Comparison of ENCODE assay signal across 10 cellular contexts in genomic region chr9:5364294-5364990, GRCh38. TPM values are rescaled to one million over a fixed set of nuclear protein-coding genes. Genes with fewer than 3 reads are reported as not detected.
DNase-seq lines count a peak whose midpoint lies in the region; ATAC-seq, FAIRE-seq and TF ChIP-seq lines count a peak whose summit lies in the region.
"Had no signal": no experiment of that assay in that cellular context is flagged by ENCODE, and none has a peak within 500 bp of the region (broad histone marks: within the 10 kb centered on the region; RNA-seq: fewer than 3 reads in every experiment).

No MANE protein-coding gene starts in this region.

- H3K27ac ChIP-seq in GM12878 (ENCODE audit: control insufficient read depth, insufficient read depth) (peak overlapping the region; percentile 44), ovary (no peak overlapping the region)

- no peaks in the 10 kb centered on the region for H3K27me3 ChIP-seq in GM12878 (replicated peaks in 1 of 2; ENCODE audit: control insufficient read depth in 2 of 2, insufficient read depth in 2 of 2, low read length in 1 of 2)
- no peaks in the 10 kb centered on the region for H3K27me3 ChIP-seq in ovary

- H3K79me2 ChIP-seq in GM12878 (ENCODE audit: control insufficient read depth, insufficient read depth, low read length) = no peaks in the 10 kb centered on the region

- H3K4me3 ChIP-seq in GM12878 (no peak overlapping the region), ovary (no peak overlapping the region)

- peak; percentile 81 for ATAC-seq in GM19455 (IDR thresholded peaks at IDR 0.05; ENCODE audit: unreplicated experiment)
- ATAC-seq in HG03060 (IDR thresholded peaks at IDR 0.05; ENCODE audit: low read depth, unreplicated experiment) = peak; percentile 90
- ATAC-seq in GM12878 = peak; percentile 96

- RAD21 ChIA-PET in GM12878 (lab: Charles Lee; ENCODE audit: unreplicated experiment) = interaction anchor here (0.8 to 1.2 kb wide), 2 partner anchors 10 to 78 kb away, joined by 3 to 5 read pairs; no protein-coding TSS in a partner anchor

- no peak for TF ChIP-seq CTCF in GM13977 (IDR thresholded peaks at IDR 0.05; ENCODE audit: extremely low read depth, insufficient read depth, missing control alignments)
- TF ChIP-seq CTCF in GM12878 (IDR thresholded peaks at IDR 0.05 in 2 of 3, conservative IDR thresholded peaks at IDR 0.05 in 1 of 3; ENCODE audit: control insufficient read depth in 2 of 3, extremely low read depth in 1 of 3, insufficient read depth in 1 of 3, low read depth in 3 of 3, low read length in 3 of 3) = no peak
- no peak for TF ChIP-seq CTCF in ovary (IDR thresholded peaks at IDR 0.05)

- TF ChIP-seq EP300 in GM12878 (IDR thresholded peaks at IDR 0.05; ENCODE audit: borderline replicate concordance in 1 of 2, control insufficient read depth in 1 of 2, low read depth in 2 of 2, low read length in 2 of 2) (peak; percentile 63 to 72; a peak in 3 of 4 replicates), ovary (IDR thresholded peaks at IDR 0.05) (no peak)

- H3K36me3 ChIP-seq in GM12878 (ENCODE audit: control insufficient read depth in 2 of 2, insufficient read depth in 2 of 2, low read length in 1 of 2) (no peaks in the 10 kb centered on the region), ovary (no peaks in the 10 kb centered on the region)

- no peak overlapping the region for H3K9ac ChIP-seq in GM12878 (ENCODE audit: control insufficient read depth, insufficient read depth, low read length)

- in situ Hi-C loops in GM13977 (cut with MboI; ENCODE audit: low pct_unique_long_range_greater_than_20kb, low sequenced_read_pairs, unreplicated experiment) (no loop called here), GM12878 (cut with MboI) (no loop called here)

- H3K4me1 ChIP-seq in GM12878 (ENCODE audit: control insufficient read depth, insufficient read depth, low read length) (peaks cover 15% of the 10 kb centered on the region), ovary (ENCODE audit: insufficient read depth) (no peaks in the 10 kb centered on the region)

- WGBS in GM12878 (ENCODE audit: insufficient coverage, insufficient replicate concordance, low lambda C conversion rate, missing lambda C conversion rate) = 0% methylated on average over 3 of the region's 3 CpGs
- 56 to 91% (median 60%) methylated on average over 2 to 3 of the region's 3 CpGs for WGBS in ovary, 3 donors

- H4K20me1 ChIP-seq in GM12878 (ENCODE audit: control insufficient read depth, insufficient read depth) = no peaks in the 10 kb centered on the region

- H3K4me2 ChIP-seq in GM12878 (ENCODE audit: control insufficient read depth, insufficient read depth) = peak overlapping the region; percentile 38

- peak; percentile 85 for FAIRE-seq in GM12878 (lab: Jason Lieb, UNC)

- H3K9me3 ChIP-seq in GM12878 (replicated peaks; ENCODE audit: control insufficient read depth, insufficient read depth, low read length) (peaks cover 2% of the 10 kb centered on the region; the same call in 1 of the 3 replicates), ovary (no peaks in the 10 kb centered on the region)

- CTCF ChIA-PET in GM12878 (lab: Yijun Ruan, JAX) = interaction anchor here (0.7 to 1.4 kb wide), 6 partner anchors 10 to 236 kb away, joined by 3 to 6 read pairs (median 3); no protein-coding TSS in a partner anchor

- peak; percentile 17 for DNase-seq in GM13977 (ENCODE audit: low spot score)
- peak; percentile 51 for DNase-seq in GM12878 (ENCODE audit: low read depth, low spot score)
- no peak for DNase-seq in NCI-H1930 (lab: John Stamatoyannopoulos, UW)
- DNase-seq in activated effector memory CD4-positive, alpha-beta T cell treated with Interleukin-2 at 50 U/mL for 16 hours = no peak
- no peak for DNase-seq in ovary
- DNase-seq in SHP77 (lab: John Stamatoyannopoulos, UW) = no peak
- DNase-seq: COR-L47, T-helper 9 cell had no signal

- TF ChIP-seq POLR2A in GM12878 (IDR thresholded peaks at IDR 0.05; ENCODE audit: low read depth, low read length) (no peak), ovary (IDR thresholded peaks at IDR 0.05) (no peak)

- no TSS peak for BruUV-seq in GM12878 (replicated peaks; lab: Mats Ljungman, UMichigan)

- no peak for TF ChIP-seq RAD21 in GM12878 (IDR thresholded peaks at IDR 0.05; ENCODE audit: insufficient read depth, low read depth, low read length)

- SMC1A ChIA-PET in GM12878 (lab: Charles Lee; ENCODE audit: uncharacterized antibody, unreplicated experiment) = interaction anchor here (0.6 to 1.8 kb wide), 6 partner anchors 8 to 272 kb away, joined by 3 to 11 read pairs (median 5); no protein-coding TSS in a partner anchor

- H2AFZ ChIP-seq in GM12878 (ENCODE audit: control insufficient read depth, low read depth, low read length) = peak overlapping the region; percentile 28

- intact Hi-C loops in GM12878 (cut with micrococcal nuclease; ENCODE audit: unreplicated experiment) (loop anchor here (5.0 kb wide), 1 partner anchor 73 kb away; the partner anchor contains the start of gene PLGRKT), ovary (cut with DNase I) (no loop called here)

- POLR2A ChIA-PET in GM12878 (lab: Charles Lee) = interaction anchor here (0.7 to 1.3 kb wide), 4 partner anchors 11 to 75 kb away, joined by 3 to 6 read pairs (median 3); partner anchors contain the start of gene PLGRKT

TF ChIP-seq in GM12878, 131 proteins besides CTCF, POLR2A, EP300 and RAD21 (continues in another document):
- TF ChIP-seq CBX3 (IDR thresholded peaks at IDR 0.05; ENCODE audit: borderline replicate concordance, low read depth) (no peak), ZNF217 (IDR thresholded peaks at IDR 0.05) (peak; percentile 68; the same call in 1 of the 2 replicates), RUNX3 (IDR thresholded peaks at IDR 0.05; ENCODE audit: low read length) (peak; percentile 8; the same call in 1 of the 2 replicates), ATF7 (IDR thresholded peaks at IDR 0.05; ENCODE audit: low read depth) (peak; percentile 68), E4F1 (IDR thresholded peaks at IDR 0.05; ENCODE audit: borderline replicate concordance, partially characterized antibody) (no peak), LARP7 (IDR thresholded peaks at IDR 0.05) (no peak), MTA3 (IDR thresholded peaks at IDR 0.05; ENCODE audit: borderline replicate concordance, low read length) (no peak)

RNA-seq across cellular contexts. Expression of gene RLN1, which starts 24.8 kb away (rescaled TPM):
- 4.5 and 4.6 TPM in 2 replicates for total RNA-seq in GM12878 (2013; cell fraction: nucleolus; rRNA removed)
- total RNA-seq in GM12878 (2014; rRNA removed) = 1.1 and 2.0 TPM in 2 replicates
- 1.5 and 1.6 TPM in 2 replicates for total RNA-seq in GM12878 (2014; rRNA removed; fragmentation: Illumina TruSeq; extraction: Trizol)
- total RNA-seq in GM12878 (2021) = 0.80 and 0.90 TPM in 2 replicates
- not detected for polyA plus RNA-seq in GM12878 (2011; ENCODE audit: low read depth)
- 1.6 and 2.4 TPM in 2 replicates for polyA plus RNA-seq in GM12878 (2011; rRNA removed)
- polyA plus RNA-seq in GM12878 (2011; cell fraction: cytosol; rRNA removed) = 0.72 and 1.2 TPM in 2 replicates
- 0.61 and 0.79 TPM in 2 replicates for polyA plus RNA-seq in GM12878 (2011; cell fraction: nucleus; rRNA removed)
- 0.56 and 0.91 TPM in 2 replicates for polyA plus RNA-seq in GM12878 (2012)
- polyA plus RNA-seq in GM12878 (2014; fragmentation: Illumina TruSeq; extraction: Trizol) = 0.82 and 1.6 TPM in 2 replicates
- 1 to 10 TPM; 2.7 to 2.8 TPM for polyA plus RNA-seq in GM12878 (2014; fragmentation: Nextera tagmentation; extraction: Ambion mirVana)
- polyA plus RNA-seq in GM12878 (2014; rRNA removed) = 0.71 and 1.7 TPM in 2 replicates
- 1 to 10 TPM; 2.4 TPM for polyA plus RNA-seq in GM12878 (2016; fragmentation: Nextera tagmentation; extraction: Ambion mirVana)
- 1.0 and 1.2 TPM in 2 replicates for polyA minus RNA-seq in GM12878 (2011; rRNA and poly(A)+ RNA removed)
- 1.2 TPM in 1 of 2 replicates, not detected in the other for polyA minus RNA-seq in GM12878 (2011; cell fraction: cytosol; rRNA and poly(A)+ RNA removed)
- 0.73 and 0.86 TPM in 2 replicates for polyA minus RNA-seq in GM12878 (2011; cell fraction: nucleus; rRNA and poly(A)+ RNA removed)
- 1 to 10 TPM in 1 of 7 donors, not detected in 6; 1.4 TPM for total RNA-seq in ovary
- polyA plus RNA-seq in ovary = under 1 TPM in 1 of 2 donors, not detected in 1; 0.28 TPM

RNA-seq across cellular contexts. Expression of gene RLN2, which starts 59.9 kb away (rescaled TPM):
- total RNA-seq in GM12878 (2013; cell fraction: nucleolus; rRNA removed) = 0.88 and 2.2 TPM in 2 replicates
- 5.8 and 6.0 TPM in 2 replicates for total RNA-seq in GM12878 (2014; rRNA removed)
- total RNA-seq in GM12878 (2014; rRNA removed; fragmentation: Illumina TruSeq; extraction: Trizol) = 5.9 and 7.1 TPM in 2 replicates
- total RNA-seq in GM12878 (2021) = 3.3 and 3.9 TPM in 2 replicates
- 1.4 TPM for polyA plus RNA-seq in GM12878 (2011; ENCODE audit: low read depth)
- polyA plus RNA-seq in GM12878 (2011; rRNA removed) = 5.3 and 6.1 TPM in 2 replicates
- 1.4 and 1.9 TPM in 2 replicates for polyA plus RNA-seq in GM12878 (2011; cell fraction: cytosol; rRNA removed)
- 0.84 and 0.97 TPM in 2 replicates for polyA plus RNA-seq in GM12878 (2011; cell fraction: nucleus; rRNA removed)
- polyA plus RNA-seq in GM12878 (2012) = 2.8 and 2.9 TPM in 2 replicates
- 4.4 and 6.6 TPM in 2 replicates for polyA plus RNA-seq in GM12878 (2014; fragmentation: Illumina TruSeq; extraction: Trizol)
- polyA plus RNA-seq in GM12878 (2014; fragmentation: Nextera tagmentation; extraction: Ambion mirVana) = 10 to 100 TPM; 15.0 to 15.7 TPM
- 4.7 and 5.4 TPM in 2 replicates for polyA plus RNA-seq in GM12878 (2014; rRNA removed)
- 1 to 10 TPM; 6.1 to 8.3 TPM for polyA plus RNA-seq in GM12878 (2016; fragmentation: Nextera tagmentation; extraction: Ambion mirVana)
- 0.41 and 0.88 TPM in 2 replicates for polyA minus RNA-seq in GM12878 (2011; rRNA and poly(A)+ RNA removed)
- polyA minus RNA-seq in GM12878 (2011; cell fraction: cytosol; rRNA and poly(A)+ RNA removed) = not detected in 2 replicates
- polyA minus RNA-seq in GM12878 (2011; cell fraction: nucleus; rRNA and poly(A)+ RNA removed) = 0.60 and 0.67 TPM in 2 replicates
- under 1 TPM in 3 of 7 donors, not detected in 4; 0.31 to 0.80 (median 0.46) TPM for total RNA-seq in ovary
- 100 to 1,000 TPM in 1 of 2 donors, not detected in 1; 179 TPM for polyA plus RNA-seq in ovary

Comparison
In these comparisons a context has a peak if more than half of its experiments do, and no peak if none do; other contexts are left out.
1. DNase-seq: peak in GM13977 (single experiment) and GM12878 (single experiment); none in NCI-H1930 (0 of 2), activated effector memory CD4-positive, alpha-beta T cell treated with Interleukin-2 at 50 U/mL for 16 hours (single experiment), ovary (0 of 5) and SHP77 (0 of 2).
2. Peak in every context shown above with its lines, with median percentiles within 50 percentile points of each other: ATAC-seq.